ENCODE assay signal across 1 cellular context in genomic region chr19:53945441-53945840, GRCh38.
A peak's percentile ranks its signal among the peaks of the same experiment; 100 is the strongest.
TF ChIP-seq lines count a peak whose summit lies in the region.

No MANE protein-coding gene starts in this region.

TF ChIP-seq in HCT116, 20 proteins besides CTCF, POLR2A, EP300 and RAD21 (continued from another document):
- TF ChIP-seq ZBTB33 (IDR thresholded peaks at IDR 0.05; ENCODE audit: extremely low read depth, insufficient replicate concordance, low read length), result no peak
- peak; percentile 86 for TF ChIP-seq SRF (IDR thresholded peaks at IDR 0.05; ENCODE audit: low read depth)
- TF ChIP-seq JUND (IDR thresholded peaks at IDR 0.05), result no peak
- TF ChIP-seq EZH2phosphoT487 (IDR thresholded peaks at IDR 0.05; ENCODE audit: borderline replicate concordance), result no peak
- 0 out of 2 replicates have a peak, but pooled peaks have one; percentile 36 for TF ChIP-seq POLR2AphosphoS5 (IDR thresholded peaks at IDR 0.05; ENCODE audit: low read depth, low read length)
- peak; percentile 24; the same call in 1 of the 2 replicates for TF ChIP-seq CBX3 (IDR thresholded peaks at IDR 0.05; ENCODE audit: low read depth)
TF ChIP-seq in HCT116: peak in this region for 5.
